8 cellular contexts compared by ENCODE assay signal in genomic region chr4:8391972-8392371, GRCh38. TPM values are rescaled to one million over a fixed set of nuclear protein-coding genes. Genes with fewer than 3 reads are reported as not detected.
DNase-seq lines count a peak whose midpoint lies in the region; ATAC-seq and TF ChIP-seq lines count a peak whose summit lies in the region.

No MANE protein-coding gene starts in this region.

- peaks cover 6% of the 10 kb centered on the region for H3K4me1 ChIP-seq in A673 (ENCODE audit: insufficient read depth, low read length, poor library complexity, severe bottlenecking)
- H3K4me1 ChIP-seq in body of pancreas, result no peaks in the 10 kb centered on the region

- H3K4me1 Mint-ChIP-seq in immature natural killer cell, result no peaks in the 10 kb centered on the region
- no peaks in the 10 kb centered on the region for H3K4me1 Mint-ChIP-seq in activated naive CD8-positive, alpha-beta T cell treated with anti-CD3 and anti-CD28 coated beads for 36 hours

- CTCF ChIA-PET in A673 (lab: Charles Lee), result no interaction called here

- POLR2A ChIA-PET in A673 (lab: Charles Lee; ENCODE audit: low non-redundant PET), result no interaction called here

- no peaks in the 10 kb centered on the region for H3K9me3 ChIP-seq in A673 (ENCODE audit: low read depth, low read length, poor library complexity, severe bottlenecking)
- H3K9me3 ChIP-seq in body of pancreas, result no peaks in the 10 kb centered on the region

- H3K27ac Mint-ChIP-seq in immature natural killer cell, result no peak overlapping the region
- H3K27ac Mint-ChIP-seq in activated naive CD8-positive, alpha-beta T cell treated with anti-CD3 and anti-CD28 coated beads for 36 hours, result no peak overlapping the region

- H3K27ac ChIP-seq in A673 (ENCODE audit: low read depth, low read length, poor library complexity, severe bottlenecking) (no peak overlapping the region), body of pancreas (no peak overlapping the region)

- no peaks in the 10 kb centered on the region for H3K9me3 Mint-ChIP-seq in immature natural killer cell
- no peaks in the 10 kb centered on the region for H3K9me3 Mint-ChIP-seq in activated naive CD8-positive, alpha-beta T cell treated with anti-CD3 and anti-CD28 coated beads for 36 hours

- H3K27me3 ChIP-seq in A673 (replicated peaks; ENCODE audit: insufficient read depth, low read depth, low read length, poor library complexity) (no peaks in the 10 kb centered on the region), body of pancreas (no peaks in the 10 kb centered on the region)

- intact Hi-C loops in A673 (cut with micrococcal nuclease; ENCODE audit: unreplicated experiment), result no loop called here
- intact Hi-C loops in body of pancreas (cut with DNase I), result no loop called here

- no peak overlapping the region for H3K4me3 Mint-ChIP-seq in immature natural killer cell
- no peak overlapping the region for H3K4me3 Mint-ChIP-seq in activated naive CD8-positive, alpha-beta T cell treated with anti-CD3 and anti-CD28 coated beads for 36 hours

- H3K27me3 Mint-ChIP-seq in immature natural killer cell (ENCODE audit: low read depth in 3 of 3), result peaks cover 0 to 5% (median 0%) of the 10 kb centered on the region in 3 donors
- H3K27me3 Mint-ChIP-seq in activated naive CD8-positive, alpha-beta T cell treated with anti-CD3 and anti-CD28 coated beads for 36 hours, result no peaks in the 10 kb centered on the region

- DNase-seq in A673 (ENCODE audit: low spot score) (peak; percentile 39), GM19238 (ENCODE audit: insufficient read length, low spot score) (peak; percentile 34), body of pancreas (peak; percentile 24 to 51 (median 30)), myocyte (ENCODE audit: low read depth) (peak; percentile 100), immature natural killer cell (no peak), foreskin melanocyte (no peak)
- no peak for DNase-seq in activated naive CD8-positive, alpha-beta T cell treated with anti-CD3 and anti-CD28 coated beads for 36 hours

- WGBS in body of pancreas, 2 donors, result 72 to 89% methylated on average over 9 of the region's 9 CpGs

- H3K4me3 ChIP-seq in A673 (ENCODE audit: low read depth, low read length, poor library complexity, severe bottlenecking) (no peak overlapping the region), body of pancreas (no peak overlapping the region)

- peaks cover 16 to 31% (median 21%) of the 10 kb centered on the region in 3 donors for H3K36me3 Mint-ChIP-seq in immature natural killer cell
- H3K36me3 Mint-ChIP-seq in activated naive CD8-positive, alpha-beta T cell treated with anti-CD3 and anti-CD28 coated beads for 36 hours, result no peaks in the 10 kb centered on the region

- TF ChIP-seq CTCF in A673 (conservative IDR thresholded peaks at IDR 0.05; ENCODE audit: low read depth, low read length) (no peak), body of pancreas (IDR thresholded peaks at IDR 0.05) (no peak)

- H3K36me3 ChIP-seq in A673 (ENCODE audit: insufficient read depth, low read length, poor library complexity, severe bottlenecking) (no peaks in the 10 kb centered on the region), body of pancreas (replicated peaks in 1 of 2; ENCODE audit: insufficient read depth in 1 of 2, low read depth in 2 of 2) (peaks cover 0 to 37% of the 10 kb centered on the region in 2 donors)

- peak; percentile 85 for ATAC-seq in HG03139 (IDR thresholded peaks at IDR 0.05; ENCODE audit: unreplicated experiment)
- ATAC-seq in body of pancreas, result peak; percentile 25

- TF ChIP-seq POLR2A in body of pancreas (IDR thresholded peaks at IDR 0.05), result no peak

- BruUV-seq in A673 (replicated peaks; lab: Mats Ljungman, UMichigan), result no TSS peak

RNA-seq across cellular contexts. Expression of gene ACOX3, which starts 48.6 kb away (rescaled TPM):
- total RNA-seq in A673 (2021) (14.3 and 18.9 TPM in 2 replicates), body of pancreas (10 to 100 TPM; 18.4 to 23.4 TPM), myocyte (24.7 and 31.7 TPM in 2 replicates)
- polyA plus RNA-seq in myocyte (2012), result 17.7 TPM
- polyA plus RNA-seq in immature natural killer cell, result 10 to 100 TPM; 11.3 to 15.9 (median 15.8) TPM
- 10 to 100 TPM; 13.9 to 16.4 TPM for total RNA-seq in activated naive CD8-positive, alpha-beta T cell treated with anti-CD3 and anti-CD28 coated beads for 36 hours

RNA-seq across cellular contexts. Expression of gene TRMT44, which starts 48.6 kb away (rescaled TPM):
- total RNA-seq in A673 (2021), result 22.4 and 22.9 TPM in 2 replicates
- total RNA-seq in body of pancreas, result 10 to 100 TPM; 13.2 to 60.0 TPM
- 20.1 and 23.9 TPM in 2 replicates for total RNA-seq in myocyte
- polyA plus RNA-seq in myocyte (2012), result 9.9 TPM
- polyA plus RNA-seq in immature natural killer cell, result 10 to 100 TPM in 1 of 3 donors, 1 to 10 TPM in 2; 2.6 to 15.6 (median 8.9) TPM
- 10 to 100 TPM; 21.9 to 26.6 TPM for total RNA-seq in activated naive CD8-positive, alpha-beta T cell treated with anti-CD3 and anti-CD28 coated beads for 36 hours

Comparison
In these comparisons a context has a peak if more than half of its experiments do, and no peak if none do; other contexts are left out.
1. DNase-seq: peak in A673 (single experiment), GM19238 (single experiment), body of pancreas (4 of 4) and myocyte (single experiment); none in immature natural killer cell (0 of 3), foreskin melanocyte (single experiment) and activated naive CD8-positive, alpha-beta T cell treated with anti-CD3 and anti-CD28 coated beads for 36 hours (single experiment).